ENCODE assay signal across 8 cellular contexts in genomic region chr18:12701161-12701560, GRCh38. TPM values are rescaled to one million over a fixed set of nuclear protein-coding genes. Genes with fewer than 3 reads are reported as not detected.
A peak's percentile ranks its signal among the peaks of the same experiment; 100 is the strongest.
DNase-seq lines count a peak whose midpoint lies in the region; ATAC-seq and TF ChIP-seq lines count a peak whose summit lies in the region.

No MANE protein-coding gene starts in this region.

- H3K27me3 Mint-ChIP-seq in WTC11 (ENCODE audit: low read depth): no peaks in the 10 kb centered on the region

- H3K27me3 ChIP-seq in SK-N-SH (ENCODE audit: insufficient read depth) (no peaks in the 10 kb centered on the region), gastroesophageal sphincter (no peaks in the 10 kb centered on the region)

- peaks cover 28% of the 10 kb centered on the region for H3K4me1 Mint-ChIP-seq in WTC11

- H3K9ac ChIP-seq in SK-N-SH: peak overlapping the region; percentile 99; the same call in 1 of the 2 replicates

- H3K4me3 ChIP-seq in SK-N-SH (ENCODE audit: low read depth in 2 of 2, low read length in 1 of 2) (peak overlapping the region; percentile 91 to 100), gastroesophageal sphincter (peak overlapping the region in 1 of 2 donors; percentile 90)

- DNase-seq in SK-N-SH (no peak), WTC11 (ENCODE audit: low spot score) (no peak), 8988T (no peak)
- DNase-seq in stimulated activated naive CD8-positive, alpha-beta T cell treated with anti-CD3 and anti-CD28 coated beads, Interleukin-15, Interleukin-2, amounts not matched to agents 100 U/mL and 50 U/mL, for 24 hours: no peak
- no peak for DNase-seq in activated effector memory CD4-positive, alpha-beta T cell treated with Interleukin-2 at 50 U/mL for 16 hours

- TF ChIP-seq EP300 in SK-N-SH (IDR thresholded peaks at IDR 0.05; ENCODE audit: borderline replicate concordance in 1 of 2, low read depth in 1 of 2, low read length in 1 of 2) (no peak), gastroesophageal sphincter (IDR thresholded peaks at IDR 0.05) (no peak)

- H3F3A ChIP-seq in SK-N-SH (replicated peaks; ENCODE audit: insufficient read depth): peaks cover 32% of the 10 kb centered on the region

- H3K79me2 ChIP-seq in SK-N-SH (ENCODE audit: insufficient read depth): peaks cover 67% of the 10 kb centered on the region

- peak overlapping the region; percentile 78 for H3K4me2 ChIP-seq in SK-N-SH

- peaks cover 23% of the 10 kb centered on the region for H3K36me3 Mint-ChIP-seq in WTC11

- H3K9me2 ChIP-seq in SK-N-SH: no peaks in the 10 kb centered on the region

- H3K4me1 ChIP-seq in SK-N-SH (ENCODE audit: control insufficient read depth in 1 of 2, insufficient read depth in 2 of 2, low read depth in 1 of 2, low read length in 1 of 2) (peaks cover 13 to 15% of the 10 kb centered on the region in 2 experiments; a peak in 3 of 4 replicates), gastroesophageal sphincter (peaks cover 7 to 50% (median 12%) of the 10 kb centered on the region in 3 donors)

- TF ChIP-seq POLR2A in gastroesophageal sphincter (IDR thresholded peaks at IDR 0.05): no peak

- H2AFZ ChIP-seq in SK-N-SH (ENCODE audit: low read depth): peak overlapping the region; percentile 94; the same call in 1 of the 2 replicates

- WGBS in SK-N-SH (ENCODE audit: low lambda C conversion rate): 64% methylated on average over 3 of the region's 3 CpGs
- WGBS in gastroesophageal sphincter (ENCODE audit: low coverage in 1 of 2), 2 donors: 84% methylated on average over 3 of the region's 3 CpGs

- POLR2A ChIA-PET in SK-N-SH (lab: Yijun Ruan, JAX) (no interaction called here), WTC11 (lab: Charles Lee) (interaction anchor here (1.3 kb wide), 1 partner anchor 324 kb away, joined by 4 read pairs; the partner anchor contains the start of gene AFG3L2)

- no peak for ATAC-seq in SK-N-SH treated with all-trans-retinoic acid at 6 μM for 48 hours
- no peak for ATAC-seq in WTC11
- ATAC-seq in gastroesophageal sphincter: no peak
- peak; percentile 34 for ATAC-seq in stimulated activated naive CD8-positive, alpha-beta T cell treated with anti-CD3 and anti-CD28 coated beads, Interleukin-15, Interleukin-2, amounts not matched to agents 100 U/mL and 50 U/mL, for 24 hours
- ATAC-seq in HG03039 (IDR thresholded peaks at IDR 0.05; ENCODE audit: unreplicated experiment): no peak

- peak overlapping the region in 1 of 2 experiments; percentile 92; a peak in 1 of 4 replicates for H3K27ac ChIP-seq in SK-N-SH (ENCODE audit: low read depth in 2 of 2, low read length in 1 of 2)
- peak overlapping the region in 3 of 4 donors; percentile 94 to 98 (median 98) for H3K27ac ChIP-seq in gastroesophageal sphincter

- H3K9me3 ChIP-seq in SK-N-SH (no peaks in the 10 kb centered on the region), gastroesophageal sphincter (no peaks in the 10 kb centered on the region)

- H3K4me3 Mint-ChIP-seq in WTC11: peak overlapping the region; percentile 100

- no peaks in the 10 kb centered on the region for H3K9me3 Mint-ChIP-seq in WTC11

- TF ChIP-seq CTCF in SK-N-SH (IDR thresholded peaks at IDR 0.05): no peak
- no peak for TF ChIP-seq CTCF in WTC11 (IDR thresholded peaks at IDR 0.05)
- TF ChIP-seq CTCF in gastroesophageal sphincter (IDR thresholded peaks at IDR 0.05): no peak

- H3K36me3 ChIP-seq in SK-N-SH (replicated peaks in 1 of 2; ENCODE audit: control insufficient read depth in 1 of 2, insufficient read depth in 2 of 2, low read length in 1 of 2): peaks cover 35% of the 10 kb centered on the region in 2 experiments
- peaks cover 0 to 30% of the 10 kb centered on the region in 2 donors for H3K36me3 ChIP-seq in gastroesophageal sphincter

- H3K27ac Mint-ChIP-seq in WTC11: peak overlapping the region; percentile 98

- peaks cover 16% of the 10 kb centered on the region for H4K20me1 ChIP-seq in SK-N-SH (ENCODE audit: insufficient read depth)

- CTCF ChIA-PET in SK-N-SH (lab: Yijun Ruan, JAX) (interaction anchor here (1.3 to 2.1 kb wide), 5 partner anchors 8 to 320 kb away, joined by 3 to 6 read pairs (median 4); no protein-coding TSS in a partner anchor), WTC11 (lab: Charles Lee) (interaction anchor here (0.6 kb wide), 1 partner anchor 10 kb away, joined by 3 read pairs; no protein-coding TSS in a partner anchor)

- no peak for TF ChIP-seq RAD21 in SK-N-SH (IDR thresholded peaks at IDR 0.05; ENCODE audit: low read length)

TF ChIP-seq in SK-N-SH, 30 proteins besides CTCF, POLR2A, EP300 and RAD21 (continues in another document):
- TF ChIP-seq SMC3 (IDR thresholded peaks at IDR 0.05; ENCODE audit: low read depth, low read length) (no peak), MEF2A (IDR thresholded peaks at IDR 0.05; ENCODE audit: borderline replicate concordance, low read depth) (no peak), SIN3A (IDR thresholded peaks at IDR 0.05; ENCODE audit: borderline replicate concordance, low read depth, low read length) (no peak), NRF1 (IDR thresholded peaks at IDR 0.05; ENCODE audit: low read depth, low read length) (no peak), CHD2 (IDR thresholded peaks at IDR 0.05; ENCODE audit: low read length, partially characterized antibody) (no peak), RFX5 (IDR thresholded peaks at IDR 0.05; ENCODE audit: low read length) (no peak), JUND (IDR thresholded peaks at IDR 0.05) (no peak; the same call in 1 of the 2 replicates), EZH2phosphoT487 (IDR thresholded peaks at IDR 0.05; ENCODE audit: borderline replicate concordance, low read depth) (no peak)

TF ChIP-seq in SK-N-SH treated with all-trans-retinoic acid at 6 μM for 48 hours, 23 proteins besides CTCF, POLR2A, EP300 and RAD21:
- TF ChIP-seq, protein P1, sequence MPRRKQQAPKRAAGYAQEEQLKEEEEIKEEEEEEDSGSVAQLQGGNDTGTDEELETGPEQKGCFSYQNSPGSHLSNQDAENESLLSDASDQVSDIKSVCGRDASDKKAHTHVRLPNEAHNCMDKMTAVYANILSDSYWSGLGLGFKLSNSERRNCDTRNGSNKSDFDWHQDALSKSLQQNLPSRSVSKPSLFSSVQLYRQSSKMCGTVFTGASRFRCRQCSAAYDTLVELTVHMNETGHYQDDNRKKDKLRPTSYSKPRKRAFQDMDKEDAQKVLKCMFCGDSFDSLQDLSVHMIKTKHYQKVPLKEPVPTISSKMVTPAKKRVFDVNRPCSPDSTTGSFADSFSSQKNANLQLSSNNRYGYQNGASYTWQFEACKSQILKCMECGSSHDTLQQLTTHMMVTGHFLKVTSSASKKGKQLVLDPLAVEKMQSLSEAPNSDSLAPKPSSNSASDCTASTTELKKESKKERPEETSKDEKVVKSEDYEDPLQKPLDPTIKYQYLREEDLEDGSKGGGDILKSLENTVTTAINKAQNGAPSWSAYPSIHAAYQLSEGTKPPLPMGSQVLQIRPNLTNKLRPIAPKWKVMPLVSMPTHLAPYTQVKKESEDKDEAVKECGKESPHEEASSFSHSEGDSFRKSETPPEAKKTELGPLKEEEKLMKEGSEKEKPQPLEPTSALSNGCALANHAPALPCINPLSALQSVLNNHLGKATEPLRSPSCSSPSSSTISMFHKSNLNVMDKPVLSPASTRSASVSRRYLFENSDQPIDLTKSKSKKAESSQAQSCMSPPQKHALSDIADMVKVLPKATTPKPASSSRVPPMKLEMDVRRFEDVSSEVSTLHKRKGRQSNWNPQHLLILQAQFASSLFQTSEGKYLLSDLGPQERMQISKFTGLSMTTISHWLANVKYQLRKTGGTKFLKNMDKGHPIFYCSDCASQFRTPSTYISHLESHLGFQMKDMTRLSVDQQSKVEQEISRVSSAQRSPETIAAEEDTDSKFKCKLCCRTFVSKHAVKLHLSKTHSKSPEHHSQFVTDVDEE (CRISPR knock-in tag; IDR thresholded peaks at IDR 0.05): no peak
- no peak for TF ChIP-seq ZNF565 (CRISPR knock-in tag; conservative IDR thresholded peaks at IDR 0.05; ENCODE audit: low read depth)
- no peak for TF ChIP-seq RARB (CRISPR knock-in tag; IDR thresholded peaks at IDR 0.05)

TF ChIP-seq in WTC11, 78 proteins besides CTCF, POLR2A, EP300 and RAD21 (continues in another document):
- TF ChIP-seq SP1 (CRISPR knock-in tag; conservative IDR thresholded peaks at IDR 0.05): no peak
- TF ChIP-seq NFATC4 (CRISPR knock-in tag; IDR thresholded peaks at IDR 0.05): no peak
- no peak for TF ChIP-seq ETV6 (CRISPR knock-in tag; IDR thresholded peaks at IDR 0.05)
- no peak for TF ChIP-seq ATF1 (CRISPR knock-in tag; IDR thresholded peaks at IDR 0.05)
- no peak for TF ChIP-seq MXD4 (CRISPR knock-in tag; IDR thresholded peaks at IDR 0.05; ENCODE audit: borderline replicate concordance)
- TF ChIP-seq, protein P2, sequence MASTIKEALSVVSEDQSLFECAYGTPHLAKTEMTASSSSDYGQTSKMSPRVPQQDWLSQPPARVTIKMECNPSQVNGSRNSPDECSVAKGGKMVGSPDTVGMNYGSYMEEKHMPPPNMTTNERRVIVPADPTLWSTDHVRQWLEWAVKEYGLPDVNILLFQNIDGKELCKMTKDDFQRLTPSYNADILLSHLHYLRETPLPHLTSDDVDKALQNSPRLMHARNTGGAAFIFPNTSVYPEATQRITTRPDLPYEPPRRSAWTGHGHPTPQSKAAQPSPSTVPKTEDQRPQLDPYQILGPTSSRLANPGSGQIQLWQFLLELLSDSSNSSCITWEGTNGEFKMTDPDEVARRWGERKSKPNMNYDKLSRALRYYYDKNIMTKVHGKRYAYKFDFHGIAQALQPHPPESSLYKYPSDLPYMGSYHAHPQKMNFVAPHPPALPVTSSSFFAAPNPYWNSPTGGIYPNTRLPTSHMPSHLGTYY (CRISPR knock-in tag; IDR thresholded peaks at IDR 0.05): no peak
- no peak for TF ChIP-seq ATF3 (CRISPR knock-in tag; conservative IDR thresholded peaks at IDR 0.05)
- TF ChIP-seq ZNF396 (CRISPR knock-in tag; IDR thresholded peaks at IDR 0.05; ENCODE audit: borderline replicate concordance): no peak

RNA-seq across cellular contexts. Expression of gene CEP76, which starts 1.4 kb away (rescaled TPM):
- 6.4 and 8.0 TPM in 2 replicates for polyA plus RNA-seq in SK-N-SH (2012; rRNA removed)
- 7.1 and 7.9 TPM in 2 replicates for polyA plus RNA-seq in SK-N-SH (2012; cell fraction: cytosol; rRNA removed)
- polyA plus RNA-seq in SK-N-SH (2012; cell fraction: nucleus; rRNA removed): 9.6 and 17.3 TPM in 2 replicates
- total RNA-seq in WTC11 (2021) (13.8 to 16.9 TPM (median 14.2 TPM) in 3 replicates), gastroesophageal sphincter (10 to 100 TPM in 2 of 4 donors, 1 to 10 TPM in 2; 6.8 to 14.2 (median 9.6) TPM)

RNA-seq across cellular contexts. Expression of gene PSMG2, which starts 1.7 kb away (rescaled TPM):
- 36.0 and 36.1 TPM in 2 replicates for polyA plus RNA-seq in SK-N-SH (2012; rRNA removed)
- 42.2 and 49.4 TPM in 2 replicates for polyA plus RNA-seq in SK-N-SH (2012; cell fraction: cytosol; rRNA removed)
- polyA plus RNA-seq in SK-N-SH (2012; cell fraction: nucleus; rRNA removed): 18.0 and 34.0 TPM in 2 replicates
- total RNA-seq in WTC11 (2021) (78.8 to 80.8 TPM (median 78.9 TPM) in 3 replicates), gastroesophageal sphincter (100 to 1,000 TPM in 1 of 4 donors, 10 to 100 TPM in 3; 80.5 to 101 (median 82.3) TPM)

RNA-seq across cellular contexts. Expression of gene SPIRE1, which starts 43.3 kb away (rescaled TPM):
- 6.7 and 8.4 TPM in 2 replicates for polyA plus RNA-seq in SK-N-SH (2012; rRNA removed)
- 7.2 and 7.9 TPM in 2 replicates for polyA plus RNA-seq in SK-N-SH (2012; cell fraction: cytosol; rRNA removed)
- polyA plus RNA-seq in SK-N-SH (2012; cell fraction: nucleus; rRNA removed): 10.2 and 17.8 TPM in 2 replicates
- 13.5 to 19.3 TPM (median 15.5 TPM) in 3 replicates for total RNA-seq in WTC11 (2021)
- 10 to 100 TPM; 37.4 to 50.8 (median 43.0) TPM for total RNA-seq in gastroesophageal sphincter
